ENCODE assay signal across 26 cellular contexts in genomic region chr15:69328739-69329138, GRCh38. TPM values are rescaled to one million over a fixed set of nuclear protein-coding genes. Genes with fewer than 3 reads are reported as not detected.
DNase-seq lines count a peak whose midpoint lies in the region; TF ChIP-seq lines count a peak whose summit lies in the region.
"Had no signal": no experiment of that assay in that cellular context is flagged by ENCODE, and none has a peak within 500 bp of the region (broad histone marks: within the 10 kb centered on the region; RNA-seq: fewer than 3 reads in every experiment).

No MANE protein-coding gene starts in this region.

- H3K9me3 ChIP-seq in hepatocyte (ENCODE audit: low read depth), result no peaks in the 10 kb centered on the region
- no peaks in the 10 kb centered on the region for H3K9me3 ChIP-seq in neural progenitor cell (ENCODE audit: low read depth)
- H3K9me3 ChIP-seq in WERI-Rb-1 (ENCODE audit: severe bottlenecking), result no peaks in the 10 kb centered on the region
- H3K9me3 ChIP-seq: psoas muscle, tibial nerve had no signal

- no peaks in the 10 kb centered on the region for H3K36me3 Mint-ChIP-seq in neural progenitor cell
- H3K36me3 Mint-ChIP-seq: CD8-positive, alpha-beta T cell had no signal

- H3F3A ChIP-seq in neural progenitor cell (ENCODE audit: low read depth), result no peaks in the 10 kb centered on the region

- H3K4me1 Mint-ChIP-seq in neural progenitor cell, result peaks cover 18% of the 10 kb centered on the region

- H2AFZ ChIP-seq in hepatocyte (no peak overlapping the region), neural progenitor cell (replicated peaks) (no peak overlapping the region)

- 66% methylated on average over 8 of the region's 8 CpGs for WGBS in hepatocyte (ENCODE audit: low lambda C conversion rate, missing lambda C conversion rate)

- H3K4me1 ChIP-seq in hepatocyte (ENCODE audit: insufficient read depth) (peaks cover 10% of the 10 kb centered on the region), neural progenitor cell (no peaks in the 10 kb centered on the region)
- H3K4me1 ChIP-seq: psoas muscle, tibial nerve had no signal

- no peak overlapping the region for H3K9ac ChIP-seq in neural progenitor cell

- no peaks in the 10 kb centered on the region for H3K27me3 ChIP-seq in hepatocyte
- H3K27me3 ChIP-seq in neural progenitor cell, result no peaks in the 10 kb centered on the region
- H3K27me3 ChIP-seq in WERI-Rb-1 (ENCODE audit: insufficient read depth, low read depth, severe bottlenecking), result no peaks in the 10 kb centered on the region
- H3K27me3 ChIP-seq: tibial nerve had no signal

- H3K4me3 ChIP-seq in hepatocyte, result no peak overlapping the region
- no peak overlapping the region for H3K4me3 ChIP-seq in neural progenitor cell
- H3K4me3 ChIP-seq in WERI-Rb-1 (ENCODE audit: low read depth, low read length), result no peak overlapping the region
- H3K4me3 ChIP-seq: psoas muscle, skin epidermis, tibial nerve had no signal

- DNase-seq in ELF-1 (ENCODE audit: low read depth, low spot score) (peak; percentile 13), NCI-H526 (lab: John Stamatoyannopoulos, UW) (peak; percentile 25 to 46), hepatocyte (ENCODE audit: low spot score) (peak; percentile 73), neural progenitor cell (ENCODE audit: low spot score) (no peak), HuH-7.5 (ENCODE audit: low spot score) (no peak), WERI-Rb-1 (no peak), NCI-H2107 treated with DMSO at 0.1 percent for 48 hours (lab: John Stamatoyannopoulos, UW; ENCODE audit: unreplicated experiment) (no peak)
- DNase-seq in effector CD4-positive, alpha-beta T cell, result no peak
- DNase-seq: activated CD8-positive, alpha-beta T cell treated with anti-CD3 and anti-CD28 coated beads, Interleukin-2, amount 10 ng/mL, durations not matched to agents 7 days and 5 days; activated naive CD4-positive, alpha-beta T cell; activated T-cell treated with anti-CD3 and anti-CD28 coated beads, Interleukin-2, amount 50 U/mL, for 1 hour; caudate nucleus; CD8-positive, alpha-beta T cell; DMS79 treated with DMSO at 0.1 percent for 48 hours; Kasumi-1; NCI-H1092; NCI-H2081; NCI-H524 treated with DMSO at 0.1 percent for 48 hours; psoas muscle; stimulated activated CD4-positive, alpha-beta T cell treated with anti-CD3 and anti-CD28 coated beads, Interleukin-2, amount 100 ng/mL, for 48 hours had no signal

- TF ChIP-seq CTCF in hepatocyte (IDR thresholded peaks at IDR 0.05; ENCODE audit: poor library complexity), result no peak
- TF ChIP-seq CTCF in neural progenitor cell (IDR thresholded peaks at IDR 0.05), result no peak
- no peak for TF ChIP-seq CTCF in WERI-Rb-1 (IDR thresholded peaks at IDR 0.05; ENCODE audit: low read depth, low read length)

- H4K20me1 ChIP-seq in hepatocyte (ENCODE audit: insufficient read depth, poor library complexity, severe bottlenecking) (no peaks in the 10 kb centered on the region), neural progenitor cell (ENCODE audit: low read depth) (no peaks in the 10 kb centered on the region)

- no peak overlapping the region for H3K4me2 ChIP-seq in hepatocyte
- no peak overlapping the region for H3K4me2 ChIP-seq in neural progenitor cell

- H3K4me3 Mint-ChIP-seq in neural progenitor cell, result no peak overlapping the region
- H3K4me3 Mint-ChIP-seq: activated CD8-positive, alpha-beta T cell treated with anti-CD3 and anti-CD28 coated beads, Interleukin-2, amount 10 ng/mL, durations not matched to agents 7 days and 5 days; CD8-positive, alpha-beta T cell; stimulated activated naive CD8-positive, alpha-beta T cell treated with anti-CD3 and anti-CD28 coated beads, Interleukin-15, Interleukin-2, amounts not matched to agents 100 ng/mL and 50 ng/mL, for 24 hours; T-helper 2 cell treated with Interferon-gamma antibody and Interleukin-4, amounts not matched to agents 5 μg/mL and 100 μg/mL, for 36 hours had no signal

- H3K27ac ChIP-seq in hepatocyte (peak overlapping the region; percentile 83), neural progenitor cell (no peak overlapping the region), WERI-Rb-1 (no peak overlapping the region)
- H3K27ac ChIP-seq: psoas muscle, tibial nerve had no signal

- no peaks in the 10 kb centered on the region for H3K9me2 ChIP-seq in hepatocyte (replicated peaks; ENCODE audit: insufficient read depth)

- peak overlapping the region; percentile 26 for H3K27ac Mint-ChIP-seq in neural progenitor cell
- H3K27ac Mint-ChIP-seq: activated CD8-positive, alpha-beta T cell treated with anti-CD3 and anti-CD28 coated beads, Interleukin-2, amount 10 ng/mL, durations not matched to agents 7 days and 5 days; CD8-positive, alpha-beta T cell; stimulated activated naive CD8-positive, alpha-beta T cell treated with anti-CD3 and anti-CD28 coated beads, Interleukin-15, Interleukin-2, amounts not matched to agents 100 ng/mL and 50 ng/mL, for 24 hours; T-helper 2 cell treated with Interferon-gamma antibody and Interleukin-4, amounts not matched to agents 5 μg/mL and 100 μg/mL, for 36 hours had no signal

- H3K27me3 Mint-ChIP-seq in neural progenitor cell (ENCODE audit: insufficient read depth, low read depth), result peaks cover 5% of the 10 kb centered on the region

- H3K79me2 ChIP-seq in hepatocyte (no peaks in the 10 kb centered on the region), neural progenitor cell (ENCODE audit: low read depth) (no peaks in the 10 kb centered on the region)

- H3K36me3 ChIP-seq in hepatocyte (replicated peaks; ENCODE audit: insufficient read depth, low read depth) (no peaks in the 10 kb centered on the region), neural progenitor cell (no peaks in the 10 kb centered on the region), WERI-Rb-1 (no peaks in the 10 kb centered on the region)
- H3K36me3 ChIP-seq: tibial nerve had no signal

- no peaks in the 10 kb centered on the region for H3K9me3 Mint-ChIP-seq in neural progenitor cell
- H3K9me3 Mint-ChIP-seq: CD8-positive, alpha-beta T cell; stimulated activated naive CD8-positive, alpha-beta T cell treated with anti-CD3 and anti-CD28 coated beads, Interleukin-15, Interleukin-2, amounts not matched to agents 100 ng/mL and 50 ng/mL, for 24 hours; T-helper 2 cell treated with Interferon-gamma antibody and Interleukin-4, amounts not matched to agents 5 μg/mL and 100 μg/mL, for 36 hours had no signal

RNA-seq across cellular contexts. Expression of gene PAQR5, which starts 30.0 kb away (rescaled TPM):
- 2.1 and 2.6 TPM in 2 replicates for total RNA-seq in hepatocyte
- polyA plus RNA-seq in hepatocyte, result 2.8 and 4.7 TPM in 2 replicates
- 1.1 and 1.4 TPM in 2 replicates for total RNA-seq in neural progenitor cell (ENCODE audit: low replicate concordance)
- total RNA-seq: activated CD8-positive, alpha-beta T cell treated with anti-CD3 and anti-CD28 coated beads, Interleukin-2, amount 10 ng/mL, durations not matched to agents 7 days and 5 days; CD8-positive, alpha-beta T cell; dermis microvascular lymphatic vessel endothelial cell had no signal
- polyA plus RNA-seq: neural cell had no signal

Comparison
In these comparisons a context has a peak if more than half of its experiments do, and no peak if none do; other contexts are left out.
1. DNase-seq: peak in ELF-1 (single experiment), NCI-H526 (2 of 2) and hepatocyte (single experiment); none in neural progenitor cell (single experiment), HuH-7.5 (single experiment), WERI-Rb-1 (single experiment), NCI-H2107 treated with DMSO at 0.1 percent for 48 hours (single experiment) and effector CD4-positive, alpha-beta T cell (single experiment).